ENCODE assay signal across 1 cellular context in the genomic region with DNA sequence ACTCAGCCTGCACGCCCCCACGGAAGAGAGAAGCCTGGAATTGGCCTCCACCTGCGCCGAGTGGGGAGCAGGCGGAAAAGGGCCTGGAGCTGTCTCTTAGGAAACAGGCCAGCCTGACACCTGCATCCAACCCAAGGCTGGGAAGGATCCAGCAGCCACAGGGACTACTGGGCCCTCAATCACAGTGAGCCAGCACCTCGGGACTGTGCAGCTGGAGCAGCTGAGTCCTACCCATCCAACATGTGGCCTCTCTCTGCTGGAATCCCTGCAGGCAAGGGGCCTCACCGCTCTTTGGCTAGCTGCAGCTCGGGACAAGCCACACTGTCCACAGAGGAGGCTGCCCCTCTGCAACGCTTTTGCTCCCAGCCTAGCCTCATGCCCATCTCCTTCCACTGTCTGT.
TF ChIP-seq lines count a peak whose summit lies in the region.

No MANE protein-coding gene starts in this region.

TF ChIP-seq in HepG2, 621 proteins besides CTCF, POLR2A, EP300 and RAD21:
- TF ChIP-seq AGO2 (optimal IDR thresholded peaks at IDR 0.05; ENCODE audit: low read depth, low read length) (peak; percentile 69), JUND (CRISPR knock-in tag; IDR thresholded peaks at IDR 0.05) (no peak), ZNF317 (CRISPR knock-in tag; IDR thresholded peaks at IDR 0.05) (no peak), HIVEP1 (CRISPR knock-in tag; IDR thresholded peaks at IDR 0.05) (no peak), PHF20 (CRISPR knock-in tag; IDR thresholded peaks at IDR 0.05) (no peak), BHLHE40 (IDR thresholded peaks at IDR 0.05; ENCODE audit: low read length) (no peak), ZNF234 (CRISPR knock-in tag; conservative IDR thresholded peaks at IDR 0.05) (no peak)
- TF ChIP-seq, protein P1, sequence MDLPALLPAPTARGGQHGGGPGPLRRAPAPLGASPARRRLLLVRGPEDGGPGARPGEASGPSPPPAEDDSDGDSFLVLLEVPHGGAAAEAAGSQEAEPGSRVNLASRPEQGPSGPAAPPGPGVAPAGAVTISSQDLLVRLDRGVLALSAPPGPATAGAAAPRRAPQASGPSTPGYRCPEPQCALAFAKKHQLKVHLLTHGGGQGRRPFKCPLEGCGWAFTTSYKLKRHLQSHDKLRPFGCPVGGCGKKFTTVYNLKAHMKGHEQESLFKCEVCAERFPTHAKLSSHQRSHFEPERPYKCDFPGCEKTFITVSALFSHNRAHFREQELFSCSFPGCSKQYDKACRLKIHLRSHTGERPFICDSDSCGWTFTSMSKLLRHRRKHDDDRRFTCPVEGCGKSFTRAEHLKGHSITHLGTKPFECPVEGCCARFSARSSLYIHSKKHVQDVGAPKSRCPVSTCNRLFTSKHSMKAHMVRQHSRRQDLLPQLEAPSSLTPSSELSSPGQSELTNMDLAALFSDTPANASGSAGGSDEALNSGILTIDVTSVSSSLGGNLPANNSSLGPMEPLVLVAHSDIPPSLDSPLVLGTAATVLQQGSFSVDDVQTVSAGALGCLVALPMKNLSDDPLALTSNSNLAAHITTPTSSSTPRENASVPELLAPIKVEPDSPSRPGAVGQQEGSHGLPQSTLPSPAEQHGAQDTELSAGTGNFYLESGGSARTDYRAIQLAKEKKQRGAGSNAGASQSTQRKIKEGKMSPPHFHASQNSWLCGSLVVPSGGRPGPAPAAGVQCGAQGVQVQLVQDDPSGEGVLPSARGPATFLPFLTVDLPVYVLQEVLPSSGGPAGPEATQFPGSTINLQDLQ (CRISPR knock-in tag; IDR thresholded peaks at IDR 0.05): no peak
- TF ChIP-seq, protein P2, sequence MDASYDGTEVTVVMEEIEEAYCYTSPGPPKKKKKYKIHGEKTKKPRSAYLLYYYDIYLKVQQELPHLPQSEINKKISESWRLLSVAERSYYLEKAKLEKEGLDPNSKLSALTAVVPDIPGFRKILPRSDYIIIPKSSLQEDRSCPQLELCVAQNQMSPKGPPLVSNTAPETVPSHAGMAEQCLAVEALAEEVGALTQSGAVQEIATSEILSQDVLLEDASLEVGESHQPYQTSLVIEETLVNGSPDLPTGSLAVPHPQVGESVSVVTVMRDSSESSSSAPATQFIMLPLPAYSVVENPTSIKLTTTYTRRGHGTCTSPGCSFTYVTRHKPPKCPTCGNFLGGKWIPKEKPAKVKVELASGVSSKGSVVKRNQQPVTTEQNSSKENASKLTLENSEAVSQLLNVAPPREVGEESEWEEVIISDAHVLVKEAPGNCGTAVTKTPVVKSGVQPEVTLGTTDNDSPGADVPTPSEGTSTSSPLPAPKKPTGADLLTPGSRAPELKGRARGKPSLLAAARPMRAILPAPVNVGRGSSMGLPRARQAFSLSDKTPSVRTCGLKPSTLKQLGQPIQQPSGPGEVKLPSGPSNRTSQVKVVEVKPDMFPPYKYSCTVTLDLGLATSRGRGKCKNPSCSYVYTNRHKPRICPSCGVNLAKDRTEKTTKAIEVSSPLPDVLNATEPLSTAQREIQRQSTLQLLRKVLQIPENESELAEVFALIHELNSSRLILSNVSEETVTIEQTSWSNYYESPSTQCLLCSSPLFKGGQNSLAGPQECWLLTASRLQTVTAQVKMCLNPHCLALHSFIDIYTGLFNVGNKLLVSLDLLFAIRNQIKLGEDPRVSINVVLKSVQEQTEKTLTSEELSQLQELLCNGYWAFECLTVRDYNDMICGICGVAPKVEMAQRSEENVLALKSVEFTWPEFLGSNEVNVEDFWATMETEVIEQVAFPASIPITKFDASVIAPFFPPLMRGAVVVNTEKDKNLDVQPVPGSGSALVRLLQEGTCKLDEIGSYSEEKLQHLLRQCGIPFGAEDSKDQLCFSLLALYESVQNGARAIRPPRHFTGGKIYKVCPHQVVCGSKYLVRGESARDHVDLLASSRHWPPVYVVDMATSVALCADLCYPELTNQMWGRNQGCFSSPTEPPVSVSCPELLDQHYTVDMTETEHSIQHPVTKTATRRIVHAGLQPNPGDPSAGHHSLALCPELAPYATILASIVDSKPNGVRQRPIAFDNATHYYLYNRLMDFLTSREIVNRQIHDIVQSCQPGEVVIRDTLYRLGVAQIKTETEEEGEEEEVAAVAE (CRISPR knock-in tag; IDR thresholded peaks at IDR 0.05; ENCODE audit: borderline replicate concordance): no peak
TF ChIP-seq in HepG2: peak in this region for 1.
